Comparison of ENCODE assay signal across 1 cellular context in the genomic region with DNA sequence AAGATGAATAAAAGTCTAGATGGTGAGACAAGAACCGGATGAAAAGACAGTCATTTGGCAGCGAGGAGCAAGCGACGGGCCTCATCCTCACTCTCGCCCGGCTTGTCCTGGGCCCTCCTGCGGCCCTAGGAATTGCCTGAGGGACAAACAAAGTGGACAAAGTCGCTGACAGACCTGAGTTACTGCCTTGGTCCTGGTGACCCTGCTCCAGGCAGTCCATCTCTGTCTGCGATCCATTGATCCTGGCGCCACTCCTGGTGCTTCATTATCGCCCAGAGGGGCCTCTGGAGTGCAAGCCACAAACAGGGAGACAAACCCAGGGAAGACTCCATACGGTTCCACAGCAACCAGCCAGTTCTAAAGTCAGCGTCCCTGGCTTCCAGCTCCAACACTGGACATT.
TF ChIP-seq lines count a peak whose summit lies in the region.

No MANE protein-coding gene starts in this region.

TF ChIP-seq in HepG2, 621 proteins besides CTCF, POLR2A, EP300 and RAD21:
- TF ChIP-seq DNMT3B (CRISPR knock-in tag; conservative IDR thresholded peaks at IDR 0.05) (no peak), RBFOX2 (IDR thresholded peaks at IDR 0.05; ENCODE audit: low read depth, low read length) (no peak), HNRNPUL1 (IDR thresholded peaks at IDR 0.05; ENCODE audit: low read depth, low read length) (no peak), SNAPC2 (CRISPR knock-in tag; IDR thresholded peaks at IDR 0.05) (no peak), FOXP1 (IDR thresholded peaks at IDR 0.05) (no peak), FOXP1 (CRISPR knock-in tag; IDR thresholded peaks at IDR 0.05) (no peak), ZNF557 (CRISPR knock-in tag; IDR thresholded peaks at IDR 0.05) (no peak)
- TF ChIP-seq, protein P1, sequence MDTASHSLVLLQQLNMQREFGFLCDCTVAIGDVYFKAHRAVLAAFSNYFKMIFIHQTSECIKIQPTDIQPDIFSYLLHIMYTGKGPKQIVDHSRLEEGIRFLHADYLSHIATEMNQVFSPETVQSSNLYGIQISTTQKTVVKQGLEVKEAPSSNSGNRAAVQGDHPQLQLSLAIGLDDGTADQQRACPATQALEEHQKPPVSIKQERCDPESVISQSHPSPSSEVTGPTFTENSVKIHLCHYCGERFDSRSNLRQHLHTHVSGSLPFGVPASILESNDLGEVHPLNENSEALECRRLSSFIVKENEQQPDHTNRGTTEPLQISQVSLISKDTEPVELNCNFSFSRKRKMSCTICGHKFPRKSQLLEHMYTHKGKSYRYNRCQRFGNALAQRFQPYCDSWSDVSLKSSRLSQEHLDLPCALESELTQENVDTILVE (CRISPR knock-in tag; IDR thresholded peaks at IDR 0.05): no peak
- TF ChIP-seq, protein P2, sequence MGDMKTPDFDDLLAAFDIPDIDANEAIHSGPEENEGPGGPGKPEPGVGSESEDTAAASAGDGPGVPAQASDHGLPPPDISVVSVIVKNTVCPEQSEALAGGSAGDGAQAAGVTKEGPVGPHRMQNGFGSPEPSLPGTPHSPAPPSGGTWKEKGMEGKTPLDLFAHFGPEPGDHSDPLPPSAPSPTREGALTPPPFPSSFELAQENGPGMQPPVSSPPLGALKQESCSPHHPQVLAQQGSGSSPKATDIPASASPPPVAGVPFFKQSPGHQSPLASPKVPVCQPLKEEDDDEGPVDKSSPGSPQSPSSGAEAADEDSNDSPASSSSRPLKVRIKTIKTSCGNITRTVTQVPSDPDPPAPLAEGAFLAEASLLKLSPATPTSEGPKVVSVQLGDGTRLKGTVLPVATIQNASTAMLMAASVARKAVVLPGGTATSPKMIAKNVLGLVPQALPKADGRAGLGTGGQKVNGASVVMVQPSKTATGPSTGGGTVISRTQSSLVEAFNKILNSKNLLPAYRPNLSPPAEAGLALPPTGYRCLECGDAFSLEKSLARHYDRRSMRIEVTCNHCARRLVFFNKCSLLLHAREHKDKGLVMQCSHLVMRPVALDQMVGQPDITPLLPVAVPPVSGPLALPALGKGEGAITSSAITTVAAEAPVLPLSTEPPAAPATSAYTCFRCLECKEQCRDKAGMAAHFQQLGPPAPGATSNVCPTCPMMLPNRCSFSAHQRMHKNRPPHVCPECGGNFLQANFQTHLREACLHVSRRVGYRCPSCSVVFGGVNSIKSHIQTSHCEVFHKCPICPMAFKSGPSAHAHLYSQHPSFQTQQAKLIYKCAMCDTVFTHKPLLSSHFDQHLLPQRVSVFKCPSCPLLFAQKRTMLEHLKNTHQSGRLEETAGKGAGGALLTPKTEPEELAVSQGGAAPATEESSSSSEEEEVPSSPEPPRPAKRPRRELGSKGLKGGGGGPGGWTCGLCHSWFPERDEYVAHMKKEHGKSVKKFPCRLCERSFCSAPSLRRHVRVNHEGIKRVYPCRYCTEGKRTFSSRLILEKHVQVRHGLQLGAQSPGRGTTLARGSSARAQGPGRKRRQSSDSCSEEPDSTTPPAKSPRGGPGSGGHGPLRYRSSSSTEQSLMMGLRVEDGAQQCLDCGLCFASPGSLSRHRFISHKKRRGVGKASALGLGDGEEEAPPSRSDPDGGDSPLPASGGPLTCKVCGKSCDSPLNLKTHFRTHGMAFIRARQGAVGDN (CRISPR knock-in tag; IDR thresholded peaks at IDR 0.05): 0 out of 2 replicates have a peak, but pooled peaks have one; percentile 20
